ENCODE assay signal across 19 cellular contexts in genomic region chr6:163500105-163500504, GRCh38.
"Had no signal": no experiment of that assay in that cellular context is flagged by ENCODE, and none has a peak within 500 bp of the region (broad histone marks: within the 10 kb centered on the region; RNA-seq: fewer than 3 reads in every experiment).

No MANE protein-coding gene starts in this region.

- H3K4me2 ChIP-seq: neural progenitor cell had no signal

- H3K27ac Mint-ChIP-seq: activated CD4-positive, alpha-beta T cell treated with anti-CD3 and anti-CD28 coated beads, Interleukin-2, amount 10 ng/mL, durations not matched to agents 7 days and 5 days; activated T-helper 2 cell treated with anti-CD3 and anti-CD28 coated beads, Interferon-gamma antibody, Interleukin-2, Interleukin-4, amounts not matched to agents 10 μg/mL and 5 μg/mL and 100 μg/mL, durations not matched to agents 14 hours and 24 hours and 36 hours; neural progenitor cell; stimulated activated effector memory CD8-positive, alpha-beta T cell treated with anti-CD3 and anti-CD28 coated beads, Interleukin-12 subunit alpha, Interleukin-12 subunit beta, amount 100 ng/mL, for 72 hours; T-helper 17 cell had no signal

- H2AFZ ChIP-seq: neural progenitor cell had no signal

- H3K9me3 ChIP-seq: adrenal gland, esophagus muscularis mucosa, left lung, pancreas, tibial artery, vagina had no signal

- H3K27me3 Mint-ChIP-seq: activated CD4-positive, alpha-beta T cell treated with anti-CD3 and anti-CD28 coated beads, Interleukin-2, amount 10 ng/mL, durations not matched to agents 7 days and 5 days; T-helper 17 cell had no signal

- H3K27ac ChIP-seq: adrenal gland, brain microvascular endothelial cell, esophagus muscularis mucosa, neural progenitor cell, pancreas, tibial artery, vagina had no signal

- H3K27me3 ChIP-seq: adrenal gland, brain microvascular endothelial cell, dorsolateral prefrontal cortex, esophagus muscularis mucosa, left lung, neural progenitor cell, pancreas, tibial artery, vagina had no signal

- ATAC-seq: left lung; pancreas; stimulated activated effector memory CD8-positive, alpha-beta T cell treated with anti-CD3 and anti-CD28 coated beads, Interleukin-12 subunit alpha, Interleukin-12 subunit beta, amount 100 ng/mL, for 72 hours; T-helper 17 cell had no signal

- DNase-seq: activated CD4-positive, alpha-beta T cell treated with anti-CD3 and anti-CD28 coated beads, Interleukin-2, amount 10 ng/mL, durations not matched to agents 7 days and 5 days; activated CD4-positive, CD25-positive, alpha-beta regulatory T cell; activated CD8-positive, alpha-beta memory T cell treated with anti-CD3 and anti-CD28 coated beads for 24 hours; activated naive CD4-positive, alpha-beta T cell treated with anti-CD3 and anti-CD28 coated beads, Interleukin-2, amount 50 U/mL, for 16 hours; adrenal gland; brain microvascular endothelial cell; dorsolateral prefrontal cortex; foreskin melanocyte; islet precursor cell; left lung; pancreas; small intestine; T-helper 17 cell; tibial artery had no signal

- H3K4me1 Mint-ChIP-seq: activated CD4-positive, alpha-beta T cell treated with anti-CD3 and anti-CD28 coated beads, Interleukin-2, amount 10 ng/mL, durations not matched to agents 7 days and 5 days; neural progenitor cell had no signal

- H3K4me3 Mint-ChIP-seq: activated CD4-positive, alpha-beta T cell treated with anti-CD3 and anti-CD28 coated beads, Interleukin-2, amount 10 ng/mL, durations not matched to agents 7 days and 5 days; neural progenitor cell; stimulated activated effector memory CD8-positive, alpha-beta T cell treated with anti-CD3 and anti-CD28 coated beads, Interleukin-12 subunit alpha, Interleukin-12 subunit beta, amount 100 ng/mL, for 72 hours; T-helper 17 cell had no signal

- H3K4me3 ChIP-seq: adrenal gland, esophagus muscularis mucosa, left lung, neural progenitor cell, pancreas, tibial artery, vagina had no signal

- H3K9ac ChIP-seq: neural progenitor cell had no signal

- H3K36me3 ChIP-seq: adrenal gland, brain microvascular endothelial cell, esophagus muscularis mucosa, left lung, neural progenitor cell, pancreas, tibial artery, vagina had no signal
